10 cellular contexts compared by ENCODE assay signal in the genomic region with DNA sequence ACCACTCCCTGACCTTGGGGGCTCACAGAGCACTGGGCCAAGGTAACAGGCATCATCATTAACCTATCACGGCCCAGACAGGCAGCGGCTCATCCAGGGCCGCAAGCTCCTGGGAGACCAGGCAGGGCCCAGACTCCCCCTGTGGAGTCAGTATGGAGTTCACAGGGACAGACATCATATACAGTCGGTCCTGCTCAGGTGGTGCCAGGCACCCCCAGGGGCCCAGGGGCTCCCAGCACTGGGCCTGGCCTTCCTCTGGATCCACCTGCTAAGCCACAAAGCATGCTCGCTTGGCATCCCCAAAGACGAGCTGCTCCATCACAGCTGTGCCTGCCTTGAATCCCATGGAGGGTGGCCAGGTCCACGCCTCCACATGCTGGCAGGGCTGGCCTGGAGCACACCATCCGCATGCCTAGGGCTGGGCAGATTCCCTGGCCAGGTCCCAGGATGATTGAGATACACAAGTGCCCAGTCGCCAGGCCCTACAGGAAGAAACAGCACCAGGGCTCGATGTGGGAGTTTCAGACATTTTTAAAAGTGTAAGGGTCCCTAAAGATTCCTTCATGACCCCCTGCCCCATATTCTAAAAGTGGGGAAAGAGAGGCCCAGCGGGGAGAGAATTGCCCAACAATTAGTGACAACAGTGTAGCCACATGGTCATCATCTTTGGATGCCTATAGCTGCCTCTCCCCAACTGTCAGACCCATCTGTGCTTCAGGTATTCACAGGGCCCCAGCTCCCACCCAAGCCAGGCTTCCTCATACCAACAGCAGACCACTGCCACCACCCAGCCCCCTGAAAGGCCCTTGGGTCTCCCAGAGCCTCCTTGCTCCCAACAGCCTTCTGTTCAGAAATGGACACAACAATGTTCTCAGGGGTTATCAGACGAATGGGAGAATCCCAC. TPM values are rescaled to one million over a fixed set of nuclear protein-coding genes. Genes with fewer than 3 reads are reported as not detected.
DNase-seq lines count a peak whose midpoint lies in the region; ATAC-seq and TF ChIP-seq lines count a peak whose summit lies in the region.
"Had no signal": no experiment of that assay in that cellular context is flagged by ENCODE, and none has a peak within 500 bp of the region (broad histone marks: within the 10 kb centered on the region; RNA-seq: fewer than 3 reads in every experiment).

No MANE protein-coding gene starts in this region.

- no TSS peak for BruUV-seq in A673 (replicated peaks; lab: Mats Ljungman, UMichigan)

- H4K20me1 ChIP-seq in BLaER1 = peaks cover 64% of the 10 kb centered on the region

- peaks cover 30% of the 10 kb centered on the region for H3K36me3 ChIP-seq in BLaER1
- no peaks in the 10 kb centered on the region for H3K36me3 ChIP-seq in prostate gland
- no peaks in the 10 kb centered on the region for H3K36me3 ChIP-seq in A673 (ENCODE audit: insufficient read depth, low read length, poor library complexity, severe bottlenecking)

- peak overlapping the region; percentile 100 for H3K4me2 ChIP-seq in BLaER1

- H3K27me3 ChIP-seq in BLaER1 = no peaks in the 10 kb centered on the region
- no peaks in the 10 kb centered on the region for H3K27me3 ChIP-seq in prostate gland (replicated peaks; ENCODE audit: insufficient read depth)
- no peaks in the 10 kb centered on the region for H3K27me3 ChIP-seq in A673 (replicated peaks; ENCODE audit: insufficient read depth, low read depth, low read length, poor library complexity)

- CTCF ChIA-PET in RWPE1 (lab: Yijun Ruan, JAX) (interaction anchor here (1.6 kb wide), 1 partner anchor 44 kb away, joined by 5 read pairs; no protein-coding TSS in a partner anchor), A673 (lab: Charles Lee) (no interaction called here)

- H3K9ac ChIP-seq in BLaER1 = 0 out of 2 replicates have a peak overlapping the region, but pooled peaks have one; percentile 4

- WGBS in prostate gland = 41% methylated on average over 10 of the region's 12 CpGs

- intact Hi-C loops in left cardiac atrium (cut with DNase I) (no loop called here), prostate gland (cut with DNase I) (no loop called here), A673 (cut with micrococcal nuclease; ENCODE audit: unreplicated experiment) (no loop called here)

- DNase-seq in RWPE1 (ENCODE audit: low spot score) (no peak), left cardiac atrium (peak; percentile 83), prostate gland (ENCODE audit: low spot score) (peak; percentile 92), A673 (ENCODE audit: low spot score) (no peak), COR-L47 (lab: John Stamatoyannopoulos, UW) (no peak), ACHN (no peak)
- DNase-seq in activated CD8-positive, alpha-beta memory T cell treated with anti-CD3 and anti-CD28 coated beads, Interleukin-2, amount 50 U/mL, for 48 hours = no peak
- DNase-seq: effector memory CD8-positive, alpha-beta T cell had no signal

- H3K4me1 ChIP-seq in BLaER1 (peaks cover 41% of the 10 kb centered on the region), prostate gland (replicated peaks) (peaks cover 16% of the 10 kb centered on the region), A673 (ENCODE audit: insufficient read depth, low read length, poor library complexity, severe bottlenecking) (peaks cover 10% of the 10 kb centered on the region)

- POLR2A ChIA-PET in RWPE1 (lab: Yijun Ruan, JAX; ENCODE audit: low non-redundant PET) (no interaction called here), A673 (lab: Charles Lee; ENCODE audit: low non-redundant PET) (no interaction called here)

- peaks cover 18% of the 10 kb centered on the region for H3K9me3 ChIP-seq in BLaER1
- no peaks in the 10 kb centered on the region for H3K9me3 ChIP-seq in prostate gland
- no peaks in the 10 kb centered on the region for H3K9me3 ChIP-seq in A673 (ENCODE audit: low read depth, low read length, poor library complexity, severe bottlenecking)

- TF ChIP-seq POLR2A in prostate gland (IDR thresholded peaks at IDR 0.05) = no peak

- H3K27ac ChIP-seq in BLaER1 (0 out of 2 replicates have a peak overlapping the region, but pooled peaks have one; percentile 30), RWPE1 (peak overlapping the region; percentile 81), prostate gland (peak overlapping the region; percentile 14 to 42), A673 (ENCODE audit: low read depth, low read length, poor library complexity, severe bottlenecking) (no peak overlapping the region)
- H3K27ac ChIP-seq: C4-2B had no signal

- no peak for TF ChIP-seq CTCF in RWPE1 (conservative IDR thresholded peaks at IDR 0.05; ENCODE audit: low read depth)
- TF ChIP-seq CTCF in prostate gland (IDR thresholded peaks at IDR 0.05) = no peak
- no peak for TF ChIP-seq CTCF in A673 (conservative IDR thresholded peaks at IDR 0.05; ENCODE audit: low read depth, low read length)

- ATAC-seq in left cardiac atrium = peak; percentile 45 to 55
- ATAC-seq: effector memory CD8-positive, alpha-beta T cell had no signal

- no peak overlapping the region for H3K4me3 ChIP-seq in BLaER1
- no peak overlapping the region for H3K4me3 ChIP-seq in prostate gland
- H3K4me3 ChIP-seq in A673 (ENCODE audit: low read depth, low read length, poor library complexity, severe bottlenecking) = no peak overlapping the region

- in situ Hi-C loops in ACHN (cut with HindIII; ENCODE audit: low pct_ligation_motif_present, low pct_unique_long_range_greater_than_20kb, low sequenced_read_pairs) = no loop called here

RNA-seq across cellular contexts. Expression of gene BICD2, which starts 4.4 kb away (rescaled TPM):
- 10 to 100 TPM; 31.0 to 36.6 TPM for total RNA-seq in left cardiac atrium
- 10 to 100 TPM; 22.2 to 48.3 TPM for total RNA-seq in prostate gland
- total RNA-seq in A673 (2021) = 44.3 and 47.8 TPM in 2 replicates

Comparison
In these comparisons a context has a peak if more than half of its experiments do, and no peak if none do; other contexts are left out.
1. DNase-seq: peak in left cardiac atrium (single experiment) and prostate gland (single experiment); none in RWPE1 (single experiment), A673 (single experiment), COR-L47 (single experiment), activated CD8-positive, alpha-beta memory T cell treated with anti-CD3 and anti-CD28 coated beads, Interleukin-2, amount 50 U/mL, for 48 hours (single experiment) and ACHN (single experiment).